ENCODE assay signal across 15 cellular contexts in genomic region chr4:1678244-1678643, GRCh38. TPM values are rescaled to one million over a fixed set of nuclear protein-coding genes. Genes with fewer than 3 reads are reported as not detected.
DNase-seq lines count a peak whose midpoint lies in the region; TF ChIP-seq lines count a peak whose summit lies in the region.
"Had no signal": no experiment of that assay in that cellular context is flagged by ENCODE, and none has a peak within 500 bp of the region (broad histone marks: within the 10 kb centered on the region; RNA-seq: fewer than 3 reads in every experiment).

No MANE protein-coding gene starts in this region.

- H3K9me3 ChIP-seq in MG63, result no peaks in the 10 kb centered on the region
- H3K9me3 ChIP-seq: A549, BE2C had no signal

- H3K27me3 ChIP-seq in dorsolateral prefrontal cortex (no peaks in the 10 kb centered on the region), brain microvascular endothelial cell (replicated peaks) (no peaks in the 10 kb centered on the region), MG63 (no peaks in the 10 kb centered on the region)
- H3K27me3 ChIP-seq: BE2C had no signal

- H3K36me3 ChIP-seq in brain microvascular endothelial cell (replicated peaks) (no peaks in the 10 kb centered on the region), MG63 (no peaks in the 10 kb centered on the region)
- H3K36me3 ChIP-seq: BE2C had no signal

- H3K27ac ChIP-seq in dorsolateral prefrontal cortex (peak overlapping the region in 39 of 59 donors; percentile 9 to 86 (median 61)), brain microvascular endothelial cell (no peak overlapping the region)
- H3K27ac ChIP-seq: A549, C4-2B, HL-60 had no signal

- H3K4me1 Mint-ChIP-seq in activated CD4-positive, alpha-beta T cell treated with anti-CD3 and anti-CD28 coated beads, Interleukin-2, amount 10 ng/mL, durations not matched to agents 24 days and 14 days, result peaks cover 9% of the 10 kb centered on the region

- H3K27me3 Mint-ChIP-seq in activated CD4-positive, alpha-beta T cell treated with anti-CD3 and anti-CD28 coated beads, Interleukin-2, amount 10 ng/mL, durations not matched to agents 24 days and 14 days, result peaks cover 2% of the 10 kb centered on the region
- H3K27me3 Mint-ChIP-seq: CD4-positive, alpha-beta memory T cell had no signal

- in situ Hi-C loops in brain microvascular endothelial cell (cut with HindIII; ENCODE audit: low pct_ligation_motif_present, low sequenced_read_pairs), result no loop called here

- no peaks in the 10 kb centered on the region for H3K36me3 Mint-ChIP-seq in activated CD4-positive, alpha-beta T cell treated with anti-CD3 and anti-CD28 coated beads, Interleukin-2, amount 10 ng/mL, durations not matched to agents 24 days and 14 days (ENCODE audit: low read depth)
- H3K36me3 Mint-ChIP-seq: CD4-positive, alpha-beta memory T cell had no signal

- no peaks in the 10 kb centered on the region for H3K9me3 Mint-ChIP-seq in activated CD4-positive, alpha-beta T cell treated with anti-CD3 and anti-CD28 coated beads, Interleukin-2, amount 10 ng/mL, durations not matched to agents 24 days and 14 days
- H3K9me3 Mint-ChIP-seq: CD4-positive, alpha-beta memory T cell had no signal

- H3K4me3 ChIP-seq in dorsolateral prefrontal cortex, result no peak overlapping the region
- no peak overlapping the region for H3K4me3 ChIP-seq in brain microvascular endothelial cell (ENCODE audit: low read depth, low read length)
- H3K4me3 ChIP-seq in MG63, result no peak overlapping the region
- H3K4me3 ChIP-seq: A549, GM23338 had no signal

- no peak overlapping the region for H3K4me3 Mint-ChIP-seq in activated CD4-positive, alpha-beta T cell treated with anti-CD3 and anti-CD28 coated beads, Interleukin-2, amount 10 ng/mL, durations not matched to agents 24 days and 14 days
- H3K4me3 Mint-ChIP-seq: CD4-positive, alpha-beta memory T cell; GM23338 had no signal

- TF ChIP-seq CTCF in dorsolateral prefrontal cortex (IDR thresholded peaks at IDR 0.05 in 54 of 56, conservative IDR thresholded peaks at IDR 0.05 in 2 of 56; ENCODE audit: low read depth in 1 of 56, partially characterized antibody in 56 of 56) (no peak), brain microvascular endothelial cell (IDR thresholded peaks at IDR 0.05; ENCODE audit: low read depth, low read length, missing control alignments) (no peak)

- DNase-seq in dorsolateral prefrontal cortex (no peak), pons (ENCODE audit: low spot score) (peak; percentile 78), brain microvascular endothelial cell (no peak), MG63 (no peak)
- no peak for DNase-seq in activated CD4-positive, alpha-beta T cell treated with anti-CD3 and anti-CD28 coated beads, Interleukin-2, amount 10 ng/mL, durations not matched to agents 24 days and 14 days
- DNase-seq: BE2C; CD4-positive, alpha-beta memory T cell; DMS153; DMS79 treated with DMSO at 0.1 percent for 48 hours; EL; H7 had no signal

- intact Hi-C loops in dorsolateral prefrontal cortex (cut with DNase I), result no loop called here
- intact Hi-C loops in activated CD4-positive, alpha-beta T cell treated with anti-CD3 and anti-CD28 coated beads, Interleukin-2, amount 10 ng/mL, durations not matched to agents 24 days and 14 days (cut with micrococcal nuclease), result no loop called here

- H3K27ac Mint-ChIP-seq in activated CD4-positive, alpha-beta T cell treated with anti-CD3 and anti-CD28 coated beads, Interleukin-2, amount 10 ng/mL, durations not matched to agents 24 days and 14 days, result no peak overlapping the region
- H3K27ac Mint-ChIP-seq: GM23338 had no signal

RNA-seq across cellular contexts. Expression of gene FAM53A, which starts 5.9 kb away (rescaled TPM):
- total RNA-seq in dorsolateral prefrontal cortex, result 10 to 100 TPM in 3 of 120 experiments, 1 to 10 TPM in 116, under 1 TPM in 1; 0.75 to 11.6 (median 4.3) TPM
- total RNA-seq in activated CD4-positive, alpha-beta T cell treated with anti-CD3 and anti-CD28 coated beads, Interleukin-2, amount 10 ng/mL, durations not matched to agents 24 days and 14 days, result 3.5 and 4.0 TPM in 2 replicates
- 2.6 and 4.0 TPM in 2 replicates for total RNA-seq in MG63 (2014; rRNA removed; shearing (Covaris generic); ENCODE audit: low replicate concordance)

RNA-seq across cellular contexts. Expression of gene SLBP, which starts 33.9 kb away (rescaled TPM):
- total RNA-seq in dorsolateral prefrontal cortex, result 10 to 100 TPM; 23.0 to 54.6 (median 39.9) TPM
- 150 and 156 TPM in 2 replicates for total RNA-seq in activated CD4-positive, alpha-beta T cell treated with anti-CD3 and anti-CD28 coated beads, Interleukin-2, amount 10 ng/mL, durations not matched to agents 24 days and 14 days
- total RNA-seq in MG63 (2014; rRNA removed; shearing (Covaris generic); ENCODE audit: low replicate concordance), result 72.1 and 99.1 TPM in 2 replicates

RNA-seq across cellular contexts. Expression of gene TMEM129, which starts 42.9 kb away (rescaled TPM):
- total RNA-seq in dorsolateral prefrontal cortex, result 10 to 100 TPM; 22.2 to 81.4 (median 37.9) TPM
- total RNA-seq in activated CD4-positive, alpha-beta T cell treated with anti-CD3 and anti-CD28 coated beads, Interleukin-2, amount 10 ng/mL, durations not matched to agents 24 days and 14 days, result 26.6 and 27.8 TPM in 2 replicates
- total RNA-seq in MG63 (2014; rRNA removed; shearing (Covaris generic); ENCODE audit: low replicate concordance), result 11.2 and 15.7 TPM in 2 replicates

RNA-seq across cellular contexts. Expression of gene TACC3, which starts 43.1 kb away (rescaled TPM):
- 10 to 100 TPM in 16 of 120 experiments, 1 to 10 TPM in 104; 2.6 to 15.4 (median 6.8) TPM for total RNA-seq in dorsolateral prefrontal cortex
- total RNA-seq in activated CD4-positive, alpha-beta T cell treated with anti-CD3 and anti-CD28 coated beads, Interleukin-2, amount 10 ng/mL, durations not matched to agents 24 days and 14 days, result 134 and 142 TPM in 2 replicates
- 67.1 and 72.9 TPM in 2 replicates for total RNA-seq in MG63 (2014; rRNA removed; shearing (Covaris generic); ENCODE audit: low replicate concordance)
